ENCODE assay signal across 8 cellular contexts in genomic region chr7:128507321-128507993, GRCh38. TPM values are rescaled to one million over a fixed set of nuclear protein-coding genes. Genes with fewer than 3 reads are reported as not detected.
DNase-seq lines count a peak whose midpoint lies in the region; ATAC-seq and TF ChIP-seq lines count a peak whose summit lies in the region.
"Not testable (repeated sequence)": the region's sequence is repeated elsewhere in the genome, so short reads cannot be mapped to it uniquely, and the experiment has no call there.

No MANE protein-coding gene starts in this region.

- not testable (repeated sequence) for DNase-seq in activated B cell treated with CpG ODN at 0.5 μM for 24 hours
- peak; percentile 44 for DNase-seq in inferior parietal cortex (ENCODE audit: extremely low spot score)

- H3K27me3 ChIP-seq in DOHH2 (ENCODE audit: control insufficient read depth, low read length) = not testable (repeated sequence)

- ATAC-seq in GM18909 (IDR thresholded peaks at IDR 0.05; ENCODE audit: poor library complexity, unreplicated experiment) (peak; percentile 46), GM21423 (IDR thresholded peaks at IDR 0.05; ENCODE audit: unreplicated experiment) (peak; percentile 43), HG02798 (IDR thresholded peaks at IDR 0.05; ENCODE audit: poor library complexity, unreplicated experiment) (peak; percentile 48), HG03460 (IDR thresholded peaks at IDR 0.05; ENCODE audit: unreplicated experiment) (peak; percentile 57), activated B cell treated with CpG ODN at 0.5 μM for 24 hours (ENCODE audit: low read depth) (peak; percentile 64)

- H3K9me2 ChIP-seq in DOHH2 (replicated peaks; ENCODE audit: control insufficient read depth, low read length) = not testable (repeated sequence)

- peak overlapping the region; percentile 99 for H3K27ac ChIP-seq in DOHH2 (ENCODE audit: low read depth, low read length)

- CTCF ChIA-PET in activated B cell treated with CpG ODN at 0.5 μM for 24 hours (lab: Charles Lee) = not testable (repeated sequence)

- H3K36me3 ChIP-seq in DOHH2 (ENCODE audit: control insufficient read depth, low read length) = not testable (repeated sequence)

- H3K27me3 Mint-ChIP-seq in activated B cell treated with CpG ODN at 0.5 μM for 24 hours; stimulated activated naive CD8-positive, alpha-beta T cell treated with anti-CD3 and anti-CD28 coated beads, Interleukin-15, Interleukin-2, amounts not matched to agents 100 ng/mL and 50 ng/mL, for 24 hours: not testable (repeated sequence)

- not testable (repeated sequence) for H3K79me2 ChIP-seq in DOHH2 (ENCODE audit: control insufficient read depth, low read length)

- peaks cover 76% of the 10 kb centered on the region for H3K4me1 ChIP-seq in DOHH2 (ENCODE audit: control insufficient read depth, low read length)

- peak overlapping the region; percentile 55 for H3K4me3 Mint-ChIP-seq in activated B cell treated with CpG ODN at 0.5 μM for 24 hours
- not testable (repeated sequence) for H3K4me3 Mint-ChIP-seq in stimulated activated naive CD8-positive, alpha-beta T cell treated with anti-CD3 and anti-CD28 coated beads, Interleukin-15, Interleukin-2, amounts not matched to agents 100 ng/mL and 50 ng/mL, for 24 hours

- H3K27ac Mint-ChIP-seq in activated B cell treated with CpG ODN at 0.5 μM for 24 hours = peak overlapping the region; percentile 81
- H3K27ac Mint-ChIP-seq in stimulated activated naive CD8-positive, alpha-beta T cell treated with anti-CD3 and anti-CD28 coated beads, Interleukin-15, Interleukin-2, amounts not matched to agents 100 ng/mL and 50 ng/mL, for 24 hours = peak overlapping the region; percentile 45

- POLR2A ChIA-PET in activated B cell treated with CpG ODN at 0.5 μM for 24 hours (lab: Charles Lee) = interaction anchor here (0.6 kb wide), 1 partner anchor 239 kb away, joined by 5 read pairs; no protein-coding TSS in a partner anchor

- H3F3A ChIP-seq in DOHH2 (ENCODE audit: control insufficient read depth, insufficient read depth) = peaks cover 32% of the 10 kb centered on the region

- not testable (repeated sequence) for H3K9me3 ChIP-seq in DOHH2 (ENCODE audit: control insufficient read depth, insufficient read depth, low read length)

- intact Hi-C loops in activated B cell treated with CpG ODN at 0.5 μM for 24 hours (cut with micrococcal nuclease) = loop anchor here (2.0 kb wide), 1 partner anchor 23 kb away; no protein-coding TSS in a partner anchor

- H3K4me2 ChIP-seq in DOHH2 (ENCODE audit: low read length) = peak overlapping the region; percentile 98

- peaks cover 42% of the 10 kb centered on the region for H3K4me1 Mint-ChIP-seq in activated B cell treated with CpG ODN at 0.5 μM for 24 hours
- peaks cover 20% of the 10 kb centered on the region for H3K4me1 Mint-ChIP-seq in stimulated activated naive CD8-positive, alpha-beta T cell treated with anti-CD3 and anti-CD28 coated beads, Interleukin-15, Interleukin-2, amounts not matched to agents 100 ng/mL and 50 ng/mL, for 24 hours (ENCODE audit: low read depth)

- H4K20me1 ChIP-seq in DOHH2 (ENCODE audit: control insufficient read depth, insufficient read depth, low read depth, low read length) = not testable (repeated sequence)

- not testable (repeated sequence) for H3K9me3 Mint-ChIP-seq in activated B cell treated with CpG ODN at 0.5 μM for 24 hours; stimulated activated naive CD8-positive, alpha-beta T cell treated with anti-CD3 and anti-CD28 coated beads, Interleukin-15, Interleukin-2, amounts not matched to agents 100 ng/mL and 50 ng/mL, for 24 hours

- TF ChIP-seq CTCF in DOHH2 (IDR thresholded peaks at IDR 0.05; ENCODE audit: low read depth, low read length, poor library complexity, severe bottlenecking); activated B cell treated with CpG ODN at 0.5 μM for 24 hours (IDR thresholded peaks at IDR 0.05): not testable (repeated sequence)

- H3K36me3 Mint-ChIP-seq in activated B cell treated with CpG ODN at 0.5 μM for 24 hours (ENCODE audit: low read depth); stimulated activated naive CD8-positive, alpha-beta T cell treated with anti-CD3 and anti-CD28 coated beads, Interleukin-15, Interleukin-2, amounts not matched to agents 100 ng/mL and 50 ng/mL, for 24 hours (ENCODE audit: low read depth): not testable (repeated sequence)

- peak overlapping the region; percentile 72 for H3K4me3 ChIP-seq in DOHH2 (ENCODE audit: low read length)

RNA-seq across cellular contexts. Expression of gene METTL2B, which starts 30.9 kb away (rescaled TPM):
- 32.7 and 35.7 TPM in 2 replicates for total RNA-seq in activated B cell treated with CpG ODN at 0.5 μM for 24 hours

RNA-seq across cellular contexts. Expression of gene HILPDA, which starts 51.8 kb away (rescaled TPM):
- total RNA-seq in activated B cell treated with CpG ODN at 0.5 μM for 24 hours = 14.5 and 17.0 TPM in 2 replicates
